Comparison of ENCODE assay signal across 32 cellular contexts in genomic region chr4:55608591-55608990, GRCh38. TPM values are rescaled to one million over a fixed set of nuclear protein-coding genes. Genes with fewer than 3 reads are reported as not detected.
"Had no signal": no experiment of that assay in that cellular context is flagged by ENCODE, and none has a peak within 500 bp of the region (broad histone marks: within the 10 kb centered on the region; RNA-seq: fewer than 3 reads in every experiment).

No MANE protein-coding gene starts in this region.

- H3K27me3 ChIP-seq: brain microvascular endothelial cell, esophagus muscularis mucosa, gastrocnemius medialis, hepatocyte, ovary, stomach, tibial artery, upper lobe of right lung had no signal

- H3K4me1 Mint-ChIP-seq: activated B cell treated with CpG ODN at 0.5 μM for 24 hours; activated naive CD8-positive, alpha-beta T cell treated with anti-CD3 and anti-CD28 coated beads for 36 hours; stimulated activated naive B cell treated with anti-CD40 and anti-IgM and Interleukin-4, amounts not matched to agents 10 μg/mL and 1 μg/mL and 100 μg/mL, for 72 hours had no signal

- H3K27ac ChIP-seq: brain microvascular endothelial cell, esophagus muscularis mucosa, gastrocnemius medialis, hepatocyte, ovary, prostate gland, stomach, tibial artery had no signal

- H3K9me3 ChIP-seq: esophagus muscularis mucosa, gastrocnemius medialis, ovary, prostate gland, stomach, tibial artery, upper lobe of right lung had no signal

- H3K4me2 ChIP-seq: hepatocyte, smooth muscle cell had no signal

- H3K27ac Mint-ChIP-seq: activated B cell treated with CpG ODN at 0.5 μM for 24 hours; activated naive CD4-positive, alpha-beta T cell treated with anti-CD3 and anti-CD28 coated beads for 36 hours; activated naive CD8-positive, alpha-beta T cell treated with anti-CD3 and anti-CD28 coated beads for 36 hours; naive thymus-derived CD4-positive, alpha-beta T cell; stimulated activated naive B cell treated with anti-CD40 and anti-IgM and Interleukin-4, amounts not matched to agents 10 μg/mL and 1 μg/mL and 100 μg/mL, for 72 hours had no signal

- DNase-seq: activated B cell treated with CpG ODN at 0.5 μM for 24 hours; activated CD4-positive, alpha-beta T cell treated with anti-CD3 and anti-CD28 coated beads, Interleukin-2, amount 50 U/mL, for 1 hour; activated effector memory CD4-positive, alpha-beta T cell treated with Interleukin-2 at 50 U/mL for 16 hours; activated naive CD4-positive, alpha-beta T cell treated with anti-CD3 and anti-CD28 coated beads for 36 hours; activated naive CD8-positive, alpha-beta T cell treated with anti-CD3 and anti-CD28 coated beads for 36 hours; amniotic stem cell; brain microvascular endothelial cell; central memory CD4-positive, alpha-beta T cell; gastrocnemius medialis; islet precursor cell; left cardiac atrium; left ventricle myocardium superior; naive thymus-derived CD4-positive, alpha-beta T cell; ovary; retina; stimulated activated CD4-positive, alpha-beta T cell treated with anti-CD3 and anti-CD28 coated beads, Interleukin-15, amount 100 ng/mL, for 24 hours; stimulated activated CD4-positive, alpha-beta T cell treated with anti-CD3 and anti-CD28 coated beads, Interleukin-2, amount 100 ng/mL, for 24 hours; stimulated activated naive B cell treated with anti-CD40 and anti-IgM and Interleukin-4, amounts not matched to agents 10 μg/mL and 1 μg/mL and 100 μg/mL, for 72 hours; stomach; SW 1271; T-helper 2 cell; tibial artery; upper lobe of right lung had no signal

- ATAC-seq: gastrocnemius medialis; left ventricle myocardium superior; naive thymus-derived CD4-positive, alpha-beta T cell; sciatic nerve; stimulated activated naive B cell treated with anti-CD40 and anti-IgM and Interleukin-4, amounts not matched to agents 10 μg/mL and 1 μg/mL and 100 μg/mL, for 72 hours had no signal

- H3K27me3 Mint-ChIP-seq: stimulated activated naive B cell treated with anti-CD40 and anti-IgM and Interleukin-4, amounts not matched to agents 10 μg/mL and 1 μg/mL and 100 μg/mL, for 72 hours had no signal

- H3K36me3 Mint-ChIP-seq: activated naive CD8-positive, alpha-beta T cell treated with anti-CD3 and anti-CD28 coated beads for 36 hours; naive thymus-derived CD4-positive, alpha-beta T cell; stimulated activated naive B cell treated with anti-CD40 and anti-IgM and Interleukin-4, amounts not matched to agents 10 μg/mL and 1 μg/mL and 100 μg/mL, for 72 hours had no signal

- H3K4me3 Mint-ChIP-seq: activated B cell treated with CpG ODN at 0.5 μM for 24 hours; activated naive CD4-positive, alpha-beta T cell treated with anti-CD3 and anti-CD28 coated beads for 36 hours; activated naive CD8-positive, alpha-beta T cell treated with anti-CD3 and anti-CD28 coated beads for 36 hours; naive thymus-derived CD4-positive, alpha-beta T cell; stimulated activated naive B cell treated with anti-CD40 and anti-IgM and Interleukin-4, amounts not matched to agents 10 μg/mL and 1 μg/mL and 100 μg/mL, for 72 hours had no signal

- H3K4me1 ChIP-seq: esophagus muscularis mucosa, gastrocnemius medialis, prostate gland, stomach, tibial artery, upper lobe of right lung had no signal

- H2AFZ ChIP-seq: hepatocyte had no signal

- H3K79me2 ChIP-seq: hepatocyte had no signal

- H3K4me3 ChIP-seq: esophagus muscularis mucosa, gastrocnemius medialis, hepatocyte, ovary, prostate gland, smooth muscle cell, stomach, tibial artery, upper lobe of right lung had no signal

- H3K36me3 ChIP-seq: brain microvascular endothelial cell, esophagus muscularis mucosa, gastrocnemius medialis, ovary, prostate gland, stomach, tibial artery, upper lobe of right lung had no signal

RNA-seq across cellular contexts. Expression of gene PDCL2, which starts 16.5 kb away (rescaled TPM):
- total RNA-seq: activated B cell treated with CpG ODN at 0.5 μM for 24 hours; activated naive CD4-positive, alpha-beta T cell treated with anti-CD3 and anti-CD28 coated beads for 36 hours; activated naive CD8-positive, alpha-beta T cell treated with anti-CD3 and anti-CD28 coated beads for 36 hours; astrocyte; endothelial cell of umbilical vein; esophagus muscularis mucosa; gastrocnemius medialis; hepatocyte; left cardiac atrium; left ventricle myocardium superior; lung microvascular endothelial cell; naive thymus-derived CD4-positive, alpha-beta T cell; ovary; prostate gland; sciatic nerve; smooth muscle cell; stomach; upper lobe of right lung had no signal
- polyA plus RNA-seq: endothelial cell of umbilical vein; hepatocyte; naive thymus-derived CD4-positive, alpha-beta T cell; neural cell; ovary; smooth muscle cell had no signal

RNA-seq across cellular contexts. Expression of gene NMU, which starts 27.5 kb away (rescaled TPM):
- total RNA-seq: activated B cell treated with CpG ODN at 0.5 μM for 24 hours; activated naive CD4-positive, alpha-beta T cell treated with anti-CD3 and anti-CD28 coated beads for 36 hours; esophagus muscularis mucosa; gastrocnemius medialis; left cardiac atrium; left ventricle myocardium superior; lung microvascular endothelial cell; naive thymus-derived CD4-positive, alpha-beta T cell; sciatic nerve; smooth muscle cell had no signal
- polyA plus RNA-seq: naive thymus-derived CD4-positive, alpha-beta T cell; smooth muscle cell had no signal
